Comparison of ENCODE assay signal across 9 cellular contexts in genomic region chr1:1069711-1070676, GRCh38. TPM values are rescaled to one million over a fixed set of nuclear protein-coding genes. Genes with fewer than 3 reads are reported as not detected.
DNase-seq lines count a peak whose midpoint lies in the region; ATAC-seq and TF ChIP-seq lines count a peak whose summit lies in the region.
"Had no signal": no experiment of that assay in that cellular context is flagged by ENCODE, and none has a peak within 500 bp of the region (broad histone marks: within the 10 kb centered on the region; RNA-seq: fewer than 3 reads in every experiment).

No MANE protein-coding gene starts in this region.

- no peaks in the 10 kb centered on the region for H3K27me3 Mint-ChIP-seq in brain
- peaks cover 0 to 6% (median 5%) of the 10 kb centered on the region in 5 donors for H3K27me3 Mint-ChIP-seq in naive thymus-derived CD4-positive, alpha-beta T cell

- no peaks in the 10 kb centered on the region for H3K36me3 Mint-ChIP-seq in brain
- H3K36me3 Mint-ChIP-seq in naive thymus-derived CD4-positive, alpha-beta T cell, result no peaks in the 10 kb centered on the region

- H3K9me3 Mint-ChIP-seq in brain, result peaks cover 0 to 4% (median 0%) of the 10 kb centered on the region in 5 experiments
- H3K9me3 Mint-ChIP-seq in naive thymus-derived CD4-positive, alpha-beta T cell, result no peaks in the 10 kb centered on the region

- H3K27me3 ChIP-seq in naive thymus-derived CD4-positive, alpha-beta T cell (ENCODE audit: control insufficient read depth in 2 of 2, insufficient read depth in 2 of 2, low read length in 2 of 2), result peaks cover 0 to 3% of the 10 kb centered on the region in 2 donors

- CTCF ChIA-PET in HEK293 (lab: Yijun Ruan, JAX), result interaction anchor here (0.6 to 1.0 kb wide), 2 partner anchors 11 to 57 kb away, joined by 3 read pairs; no protein-coding TSS in a partner anchor
- CTCF ChIA-PET in naive thymus-derived CD4-positive, alpha-beta T cell (lab: Charles Lee), result no interaction called here

- H3K27ac ChIP-seq in C4-2B (peak overlapping the region; percentile 75), HEK293 (ENCODE audit: extremely low read depth, low read depth, low read length) (no peak overlapping the region; the same call in 1 of the 2 replicates)
- H3K27ac ChIP-seq in naive thymus-derived CD4-positive, alpha-beta T cell (ENCODE audit: low read depth, low read length), result no peak overlapping the region
- H3K27ac ChIP-seq: brain microvascular endothelial cell had no signal

- peak overlapping the region; percentile 42 to 72 (median 67) for H3K4me3 Mint-ChIP-seq in brain
- peak overlapping the region in 6 of 10 donors; percentile 11 to 74 (median 50) for H3K4me3 Mint-ChIP-seq in naive thymus-derived CD4-positive, alpha-beta T cell

- peak; percentile 8 for ATAC-seq in naive thymus-derived CD4-positive, alpha-beta T cell
- ATAC-seq in HG02852 (IDR thresholded peaks at IDR 0.05; ENCODE audit: unreplicated experiment), result no peak

- no peaks in the 10 kb centered on the region for H3K36me3 ChIP-seq in HEK293 (ENCODE audit: control insufficient read depth in 2 of 2, insufficient read depth in 1 of 2, low read length in 2 of 2)
- H3K36me3 ChIP-seq in naive thymus-derived CD4-positive, alpha-beta T cell (ENCODE audit: control insufficient read depth in 2 of 3, insufficient read depth in 3 of 3, low read length in 3 of 3), result no peaks in the 10 kb centered on the region
- H3K36me3 ChIP-seq: brain microvascular endothelial cell had no signal

- H3K4me1 Mint-ChIP-seq in brain, result peaks cover 19% of the 10 kb centered on the region
- H3K4me1 Mint-ChIP-seq in naive thymus-derived CD4-positive, alpha-beta T cell, result peaks cover 0 to 9% (median 3%) of the 10 kb centered on the region in 7 donors

- no peaks in the 10 kb centered on the region for H3K4me1 ChIP-seq in HEK293 (ENCODE audit: control insufficient read depth, insufficient read depth, low read length)
- peaks cover 4 to 6% of the 10 kb centered on the region in 2 donors for H3K4me1 ChIP-seq in naive thymus-derived CD4-positive, alpha-beta T cell (ENCODE audit: control insufficient read depth in 2 of 2, insufficient read depth in 2 of 2, low read length in 2 of 2)

- POLR2A ChIA-PET in HEK293 (lab: Yijun Ruan, JAX), result interaction anchor here (0.6 to 1.7 kb wide), 3 partner anchors 10 to 52 kb away, joined by 3 to 8 read pairs (median 5); no protein-coding TSS in a partner anchor
- POLR2A ChIA-PET in naive thymus-derived CD4-positive, alpha-beta T cell (lab: Charles Lee), result interaction anchor here (1.4 kb wide), 1 partner anchor 29 kb away, joined by 3 read pairs; no protein-coding TSS in a partner anchor

- intact Hi-C loops in naive thymus-derived CD4-positive, alpha-beta T cell (cut with micrococcal nuclease), result loop anchor here (1.0 to 5.0 kb wide), 5 partner anchors 11 to 163 kb away; partner anchors contain the start of genes B3GALT6 (in 1 of the 2), C1orf159 (in 1 of the 2) and SDF4 (in 1 of the 2)

- H3K27ac Mint-ChIP-seq in brain, result no peak overlapping the region
- peak overlapping the region in 2 of 9 donors; percentile 22 to 56 for H3K27ac Mint-ChIP-seq in naive thymus-derived CD4-positive, alpha-beta T cell

- H3K4me3 ChIP-seq in HEK293 (ENCODE audit: low read depth, low read length), result peak overlapping the region; percentile 34
- H3K4me3 ChIP-seq in naive thymus-derived CD4-positive, alpha-beta T cell (ENCODE audit: low read length), result peak overlapping the region; percentile 81

- no peak for TF ChIP-seq CTCF in C4-2B (conservative IDR thresholded peaks at IDR 0.05)
- no peak for TF ChIP-seq CTCF in HEK293 (tag by site-specific recombination; IDR thresholded peaks at IDR 0.05)
- no peak for TF ChIP-seq CTCF in brain (conservative IDR thresholded peaks at IDR 0.05)

- no peaks in the 10 kb centered on the region for H3K9me3 ChIP-seq in HEK293 (ENCODE audit: control insufficient read depth, insufficient read depth, low read depth, low read length)
- no peaks in the 10 kb centered on the region for H3K9me3 ChIP-seq in naive thymus-derived CD4-positive, alpha-beta T cell (ENCODE audit: control insufficient read depth in 2 of 3, low read length in 3 of 3)

- DNase-seq in naive thymus-derived CD4-positive, alpha-beta T cell, result no peak
- DNase-seq in pons (ENCODE audit: low spot score), result no peak
- no peak for DNase-seq in SKM-1 treated with dmso at 0.1 percent for 144 hours (lab: John Stamatoyannopoulos, UW; ENCODE audit: unreplicated experiment)
- DNase-seq in SK-N-DZ (ENCODE audit: low spot score), result no peak

TF ChIP-seq in HEK293, 187 proteins besides CTCF, POLR2A, EP300 and RAD21 (continues in another document):
- peak; percentile 86 for TF ChIP-seq SCRT2 (tag by site-specific recombination; IDR thresholded peaks at IDR 0.05)
- TF ChIP-seq ZNF514 (tag by site-specific recombination; IDR thresholded peaks at IDR 0.05), result no peak
- no peak for TF ChIP-seq ZNF157 (tag by site-specific recombination; IDR thresholded peaks at IDR 0.05)
- TF ChIP-seq BCL11A (tag by site-specific recombination; IDR thresholded peaks at IDR 0.05; ENCODE audit: low read depth), result no peak
- TF ChIP-seq ZNF404 (tag by site-specific recombination; IDR thresholded peaks at IDR 0.05), result no peak
- TF ChIP-seq HOXC10 (CRISPR knock-in tag; IDR thresholded peaks at IDR 0.05), result no peak
- TF ChIP-seq ZNF280D (tag by site-specific recombination; IDR thresholded peaks at IDR 0.05), result no peak
- TF ChIP-seq ZFP37 (tag by site-specific recombination; IDR thresholded peaks at IDR 0.05), result no peak
- TF ChIP-seq ZBTB7A (tag by site-specific recombination; IDR thresholded peaks at IDR 0.05; ENCODE audit: low read depth), result no peak
- TF ChIP-seq ZFHX2 (tag by site-specific recombination; conservative IDR thresholded peaks at IDR 0.05), result peak; percentile 22; the same call in 1 of the 2 replicates
- no peak for TF ChIP-seq ZNF449 (tag by site-specific recombination; IDR thresholded peaks at IDR 0.05)

RNA-seq across cellular contexts. Expression of gene RNF223, which starts 4.1 kb away (rescaled TPM):
- not detected for polyA plus RNA-seq in brain (ENCODE audit: insufficient read depth, low read depth, low replicate concordance)
- under 1 TPM in 1 of 5 experiments, not detected in 4; 0.32 TPM for total RNA-seq in naive thymus-derived CD4-positive, alpha-beta T cell
- not detected for polyA plus RNA-seq in naive thymus-derived CD4-positive, alpha-beta T cell
- not detected in 2 replicates for polyA plus RNA-seq in SK-N-DZ (2014; cell fraction: cytosol; rRNA removed)
- not detected in 2 replicates for polyA plus RNA-seq in SK-N-DZ (2014; cell fraction: nucleus; rRNA removed)

RNA-seq across cellular contexts. Expression of gene C1orf159, which starts 45.9 kb away (rescaled TPM):
- 10.8 TPM for polyA plus RNA-seq in brain (ENCODE audit: insufficient read depth, low read depth, low replicate concordance)
- 10 to 100 TPM; 17.6 to 21.9 (median 19.6) TPM for total RNA-seq in naive thymus-derived CD4-positive, alpha-beta T cell
- polyA plus RNA-seq in naive thymus-derived CD4-positive, alpha-beta T cell, result 10 to 100 TPM in 1 of 2 donors, 1 to 10 TPM in 1; 6.4 to 10.5 TPM
- polyA plus RNA-seq in SK-N-DZ (2014; cell fraction: cytosol; rRNA removed), result 25.1 and 29.9 TPM in 2 replicates
- polyA plus RNA-seq in SK-N-DZ (2014; cell fraction: nucleus; rRNA removed), result 68.9 and 148 TPM in 2 replicates

RNA-seq across cellular contexts. Expression of gene AGRN, which starts 50.1 kb away (rescaled TPM):
- polyA plus RNA-seq in brain (ENCODE audit: insufficient read depth, low read depth, low replicate concordance), result 37.8 TPM
- total RNA-seq in naive thymus-derived CD4-positive, alpha-beta T cell, result 10 to 100 TPM in 1 of 5 experiments, 1 to 10 TPM in 4; 1.8 to 10.9 (median 4.9) TPM
- polyA plus RNA-seq in naive thymus-derived CD4-positive, alpha-beta T cell, result 1 to 10 TPM in 1 of 2 donors, under 1 TPM in 1; 0.19 to 1.2 TPM
- 33.8 and 35.2 TPM in 2 replicates for polyA plus RNA-seq in SK-N-DZ (2014; cell fraction: cytosol; rRNA removed)
- 206 and 207 TPM in 2 replicates for polyA plus RNA-seq in SK-N-DZ (2014; cell fraction: nucleus; rRNA removed)

RNA-seq across cellular contexts. Expression of gene ISG15, which starts 56.7 kb away (rescaled TPM):
- polyA plus RNA-seq in brain (ENCODE audit: insufficient read depth, low read depth, low replicate concordance), result 75.9 TPM
- total RNA-seq in naive thymus-derived CD4-positive, alpha-beta T cell, result 100 to 1,000 TPM in 1 of 5 experiments, 10 to 100 TPM in 4; 17.4 to 227 (median 25.4) TPM
- 100 to 1,000 TPM; 114 to 218 TPM for polyA plus RNA-seq in naive thymus-derived CD4-positive, alpha-beta T cell
- 27.4 and 30.6 TPM in 2 replicates for polyA plus RNA-seq in SK-N-DZ (2014; cell fraction: cytosol; rRNA removed)
- 15.3 and 17.6 TPM in 2 replicates for polyA plus RNA-seq in SK-N-DZ (2014; cell fraction: nucleus; rRNA removed)

Comparison
In these comparisons a context has a peak if more than half of its experiments do, and no peak if none do; other contexts are left out.
1. RNA of gene AGRN, which starts 50.1 kb away (polyA plus RNA-seq): 37.8 TPM in brain (single experiment); 0.19 to 1.2 TPM in naive thymus-derived CD4-positive, alpha-beta T cell; every median in the first group is over 10 times any median in the second.